Comparison of ENCODE assay signal across 16 cellular contexts in genomic region chr16:84042879-84043485, GRCh38. TPM values are rescaled to one million over a fixed set of nuclear protein-coding genes. Genes with fewer than 3 reads are reported as not detected.
DNase-seq lines count a peak whose midpoint lies in the region; ATAC-seq, FAIRE-seq and TF ChIP-seq lines count a peak whose summit lies in the region.
"Had no signal": no experiment of that assay in that cellular context is flagged by ENCODE, and none has a peak within 500 bp of the region (broad histone marks: within the 10 kb centered on the region; RNA-seq: fewer than 3 reads in every experiment).

No MANE protein-coding gene starts in this region.

- H3K4me1 ChIP-seq in right cardiac atrium (ENCODE audit: control insufficient read depth, insufficient read depth, low read length) (peaks cover 2% of the 10 kb centered on the region), right atrium auricular region (peaks cover 0 to 8% of the 10 kb centered on the region in 2 donors), kidney (ENCODE audit: control insufficient read depth in 1 of 2, insufficient read depth in 1 of 2, low read depth in 1 of 2, low read length in 2 of 2) (no peaks in the 10 kb centered on the region)
- H3K4me1 ChIP-seq: transverse colon had no signal

- H3K9me3 ChIP-seq in right cardiac atrium (ENCODE audit: control insufficient read depth, low read length) (no peaks in the 10 kb centered on the region), right atrium auricular region (no peaks in the 10 kb centered on the region), kidney (ENCODE audit: control insufficient read depth in 1 of 2, low read length in 2 of 2) (no peaks in the 10 kb centered on the region)
- H3K9me3 ChIP-seq: SJCRH30, transverse colon had no signal

- DNase-seq in right cardiac atrium (peak in 2 of 3 donors; percentile 30 to 50), right atrium auricular region (ENCODE audit: low spot score) (no peak), NCI-H510A treated with DMSO at 0.1 percent for 48 hours (lab: John Stamatoyannopoulos, UW) (peak; percentile 84), kidney (peak; percentile 68), superior temporal gyrus (ENCODE audit: extremely low spot score) (no peak), anterior cingulate cortex (lab: John Stamatoyannopoulos, UW) (no peak)
- DNase-seq: activated CD8-positive, alpha-beta T cell treated with anti-CD3 and anti-CD28 coated beads, Interleukin-2, amount 10 ng/mL, durations not matched to agents 7 days and 5 days; activated gamma-delta T cell treated with Interleukin-2 at 50 U/mL for 16 hours; effector memory CD4-positive, alpha-beta T cell; Kasumi-1; occipital lobe; SJCRH30; transverse colon had no signal

- H3K9ac ChIP-seq in kidney (ENCODE audit: low read length in 2 of 2) = no peak overlapping the region

- no peak for FAIRE-seq in kidney (lab: Jason Lieb, UNC)
- FAIRE-seq: D721Med had no signal

- H3K4me3 ChIP-seq in right cardiac atrium (ENCODE audit: low read length) (no peak overlapping the region), right atrium auricular region (no peak overlapping the region), kidney (ENCODE audit: low read length in 2 of 2) (no peak overlapping the region)
- H3K4me3 ChIP-seq: SJCRH30, transverse colon had no signal

- H3K27me3 ChIP-seq in right cardiac atrium (ENCODE audit: control insufficient read depth, insufficient read depth) (no peaks in the 10 kb centered on the region), right atrium auricular region (no peaks in the 10 kb centered on the region)

- 48% methylated on average over 22 of the region's 22 CpGs for WGBS in right cardiac atrium

- intact Hi-C loops in right cardiac atrium (cut with DNase I) = no loop called here
- intact Hi-C loops in kidney (cut with DNase I) = no loop called here

- no peak overlapping the region for H3K27ac ChIP-seq in right cardiac atrium (ENCODE audit: low read length)
- no peak overlapping the region for H3K27ac ChIP-seq in right atrium auricular region
- H3K27ac ChIP-seq in kidney (ENCODE audit: low read depth in 2 of 2, low read length in 2 of 2) = no peak overlapping the region
- H3K27ac ChIP-seq: SJCRH30, transverse colon had no signal

- peak in 1 of 2 donors; percentile 16 for ATAC-seq in right cardiac atrium
- ATAC-seq in HG03175 (IDR thresholded peaks at IDR 0.05; ENCODE audit: unreplicated experiment) = no peak
- ATAC-seq in GM21723 (IDR thresholded peaks at IDR 0.05; ENCODE audit: unreplicated experiment) = no peak
- ATAC-seq: activated CD8-positive, alpha-beta T cell treated with anti-CD3 and anti-CD28 coated beads, Interleukin-2, amount 10 ng/mL, durations not matched to agents 7 days and 5 days had no signal

- TF ChIP-seq CTCF in right atrium auricular region (IDR thresholded peaks at IDR 0.05) (no peak), kidney (IDR thresholded peaks at IDR 0.05; ENCODE audit: borderline replicate concordance, extremely low read depth, insufficient read depth) (no peak)

- H3K36me3 ChIP-seq in right atrium auricular region (no peaks in the 10 kb centered on the region), kidney (ENCODE audit: control insufficient read depth in 1 of 2, insufficient read depth in 2 of 2, low read length in 2 of 2) (no peaks in the 10 kb centered on the region)
- H3K36me3 ChIP-seq: SJCRH30, transverse colon had no signal

RNA-seq across cellular contexts. Expression of gene SLC38A8, which starts 0.4 kb away (rescaled TPM):
- total RNA-seq in right cardiac atrium = under 1 TPM in 2 of 4 donors, not detected in 2; 0.21 to 0.29 TPM
- polyA plus RNA-seq in right cardiac atrium = not detected
- not detected for total RNA-seq in right atrium auricular region
- total RNA-seq in kidney = not detected
- polyA plus RNA-seq in kidney (ENCODE audit: insufficient read depth, low read depth, low replicate concordance) = 0.30 TPM
- total RNA-seq: activated CD8-positive, alpha-beta T cell treated with anti-CD3 and anti-CD28 coated beads, Interleukin-2, amount 10 ng/mL, durations not matched to agents 7 days and 5 days; occipital lobe; SJCRH30; transverse colon had no signal

Comparison
In these comparisons a context has a peak if more than half of its experiments do, and no peak if none do; other contexts are left out.
1. DNase-seq: peak in right cardiac atrium (2 of 3), NCI-H510A treated with DMSO at 0.1 percent for 48 hours (single experiment) and kidney (single experiment); none in right atrium auricular region (single experiment), superior temporal gyrus (single experiment) and anterior cingulate cortex (0 of 58).